8 cellular contexts compared by ENCODE assay signal in genomic region chr6:144215932-144216667, GRCh38.
DNase-seq lines count a peak whose midpoint lies in the region; ATAC-seq and TF ChIP-seq lines count a peak whose summit lies in the region.

No MANE protein-coding gene starts in this region.

- H3K27me3 Mint-ChIP-seq in activated B cell treated with CpG ODN at 0.5 μM for 24 hours = peaks cover 2% of the 10 kb centered on the region
- peaks cover 22 to 29% (median 22%) of the 10 kb centered on the region in 3 donors for H3K27me3 Mint-ChIP-seq in immature natural killer cell (ENCODE audit: low read depth in 3 of 3)

- H3K4me1 Mint-ChIP-seq in activated B cell treated with CpG ODN at 0.5 μM for 24 hours (peaks cover 36% of the 10 kb centered on the region), immature natural killer cell (peaks cover 43 to 47% of the 10 kb centered on the region in 2 donors)

- H3K27ac Mint-ChIP-seq in activated B cell treated with CpG ODN at 0.5 μM for 24 hours (peak overlapping the region; percentile 100), immature natural killer cell (peak overlapping the region; percentile 89 to 100 (median 97))

- TF ChIP-seq CTCF in AG10803 (conservative IDR thresholded peaks at IDR 0.05; ENCODE audit: low read length) (peak; percentile 44; the same call in 1 of the 2 replicates), activated B cell treated with CpG ODN at 0.5 μM for 24 hours (IDR thresholded peaks at IDR 0.05) (no peak)

- H3K9me3 Mint-ChIP-seq in activated B cell treated with CpG ODN at 0.5 μM for 24 hours = peaks cover 2% of the 10 kb centered on the region
- H3K9me3 Mint-ChIP-seq in immature natural killer cell = peaks cover 0 to 5% (median 2%) of the 10 kb centered on the region in 6 donors

- CTCF ChIA-PET in activated B cell treated with CpG ODN at 0.5 μM for 24 hours (lab: Charles Lee) = interaction anchor here (0.7 to 4.1 kb wide), 11 partner anchors 9 to 641 kb away, joined by 3 to 49 read pairs (median 3); partner anchors contain the start of gene STX11

- peak overlapping the region; percentile 75 for H3K4me3 ChIP-seq in AG10803 (ENCODE audit: low read length)

- peak overlapping the region; percentile 97 for H3K4me3 Mint-ChIP-seq in activated B cell treated with CpG ODN at 0.5 μM for 24 hours
- peak overlapping the region; percentile 87 to 98 (median 93) for H3K4me3 Mint-ChIP-seq in immature natural killer cell

- H3K36me3 Mint-ChIP-seq in activated B cell treated with CpG ODN at 0.5 μM for 24 hours (ENCODE audit: low read depth) (peaks cover 11% of the 10 kb centered on the region), immature natural killer cell (peaks cover 0 to 4% (median 0%) of the 10 kb centered on the region in 3 donors)

- H3K27ac ChIP-seq in caudate nucleus (ENCODE audit: low read depth, low read length) = peak overlapping the region; percentile 92

- peak; percentile 92 for ATAC-seq in GM19023 (IDR thresholded peaks at IDR 0.05; ENCODE audit: unreplicated experiment)
- ATAC-seq in HG03196 (IDR thresholded peaks at IDR 0.05; ENCODE audit: unreplicated experiment) = peak; percentile 88
- peak; percentile 85 for ATAC-seq in activated B cell treated with CpG ODN at 0.5 μM for 24 hours (ENCODE audit: low read depth)

- POLR2A ChIA-PET in activated B cell treated with CpG ODN at 0.5 μM for 24 hours (lab: Charles Lee) = interaction anchor here (0.6 to 2.9 kb wide), 11 partner anchors 66 to 373 kb away, joined by 3 to 21 read pairs (median 3); partner anchors contain the start of genes LTV1, SF3B5 and STX11

- intact Hi-C loops in activated B cell treated with CpG ODN at 0.5 μM for 24 hours (cut with micrococcal nuclease) = loop anchor here (1.0 to 5.0 kb wide), 16 partner anchors 49 to 1746 kb away; partner anchors contain the start of genes ADAT2, FBXO30, LTV1 and PEX3

- DNase-seq in AG10803 (ENCODE audit: low read depth) = peak; percentile 97
- DNase-seq in NCI-H2227 treated with DMSO at 0.1 percent for 48 hours (lab: John Stamatoyannopoulos, UW) = peak; percentile 91
- DNase-seq in activated B cell treated with CpG ODN at 0.5 μM for 24 hours = peak; percentile 87
- peak; percentile 24 to 99 (median 92) for DNase-seq in caudate nucleus (lab: John Stamatoyannopoulos, UW)
- DNase-seq in immature natural killer cell = peak; percentile 95 to 96 (median 96)
- peak; percentile 95 for DNase-seq in smooth muscle cell of the brain vasculature (ENCODE audit: low read depth, low spot score)

Comparison
In these comparisons a context has a peak if more than half of its experiments do, and no peak if none do; other contexts are left out.
1. Peak in every context shown above with its lines: DNase-seq, ATAC-seq, H3K4me3 ChIP-seq and H3K27ac ChIP-seq.